In genomic region chr10:82150123-82150900, GRCh38 we compare ENCODE assay signal across 10 cellular contexts.
DNase-seq lines count a peak whose midpoint lies in the region; FAIRE-seq and TF ChIP-seq lines count a peak whose summit lies in the region.
"Had no signal": no experiment of that assay in that cellular context is flagged by ENCODE, and none has a peak within 500 bp of the region (broad histone marks: within the 10 kb centered on the region; RNA-seq: fewer than 3 reads in every experiment).

No MANE protein-coding gene starts in this region.

- H2AK5ac ChIP-seq in mesenchymal stem cell (ENCODE audit: low read length, severe bottlenecking): no peak overlapping the region

- no peaks in the 10 kb centered on the region for H3K4me1 ChIP-seq in DOHH2 (ENCODE audit: control insufficient read depth, low read length)
- no peaks in the 10 kb centered on the region for H3K4me1 ChIP-seq in mesenchymal stem cell (ENCODE audit: control insufficient read depth, insufficient read depth, low read depth, low read length)
- H3K4me1 ChIP-seq: uterus had no signal

- peak; percentile 13 for DNase-seq in astrocyte of the hippocampus (ENCODE audit: low read depth, low spot score)
- DNase-seq in mesenchymal stem cell: peak; percentile 52
- no peak for DNase-seq in immature natural killer cell
- no peak for DNase-seq in GM19239 (ENCODE audit: insufficient read length, low spot score)
- DNase-seq in GOT3 (lab: John Stamatoyannopoulos, UW): no peak
- DNase-seq in NCI-H2029 treated with DMSO at 0.1 percent for 48 hours (lab: John Stamatoyannopoulos, UW): no peak
- DNase-seq: uterus had no signal

- H3K36me3 Mint-ChIP-seq in immature natural killer cell: no peaks in the 10 kb centered on the region

- no peak overlapping the region for H3K18ac ChIP-seq in mesenchymal stem cell (ENCODE audit: low read depth in 1 of 2, low read length in 2 of 2)

- no peaks in the 10 kb centered on the region for H3K79me2 ChIP-seq in DOHH2 (ENCODE audit: control insufficient read depth, low read length)

- no peaks in the 10 kb centered on the region for H4K20me1 ChIP-seq in DOHH2 (ENCODE audit: control insufficient read depth, insufficient read depth, low read depth, low read length)

- H3K9me3 Mint-ChIP-seq in immature natural killer cell: peaks cover 6 to 42% (median 12%) of the 10 kb centered on the region in 6 donors

- H3K27ac Mint-ChIP-seq in immature natural killer cell: no peak overlapping the region

- H3K4me3 ChIP-seq in DOHH2 (ENCODE audit: low read length): no peak overlapping the region
- H3K4me3 ChIP-seq in mesenchymal stem cell (ENCODE audit: insufficient read depth in 1 of 2, low read depth in 1 of 2, low read length in 2 of 2): no peak overlapping the region
- H3K4me3 ChIP-seq: uterus had no signal

- no peak overlapping the region for H2AFZ ChIP-seq in mesenchymal stem cell (ENCODE audit: low read depth, low read length)

- peak overlapping the region in 1 of 2 experiments; percentile 60 for H3K14ac ChIP-seq in mesenchymal stem cell (ENCODE audit: low read length in 2 of 2)

- no peak overlapping the region for H3K23ac ChIP-seq in mesenchymal stem cell (ENCODE audit: low read length in 2 of 2)

- FAIRE-seq in GM19239 (lab: Jason Lieb, UNC): no peak

- H3K27me3 Mint-ChIP-seq in immature natural killer cell (ENCODE audit: low read depth in 3 of 3): peaks cover 0 to 2% (median 0%) of the 10 kb centered on the region in 3 donors

- no peak overlapping the region for H4K8ac ChIP-seq in mesenchymal stem cell (ENCODE audit: low read length)

- peak; percentile 42 for TF ChIP-seq CTCF in DOHH2 (IDR thresholded peaks at IDR 0.05; ENCODE audit: low read depth, low read length, poor library complexity, severe bottlenecking)

- H3F3A ChIP-seq in DOHH2 (ENCODE audit: control insufficient read depth, insufficient read depth): no peaks in the 10 kb centered on the region

- H3K9me3 ChIP-seq in DOHH2 (ENCODE audit: control insufficient read depth, insufficient read depth, low read length) (no peaks in the 10 kb centered on the region), mesenchymal stem cell (ENCODE audit: control insufficient read depth, low read length) (no peaks in the 10 kb centered on the region)
- H3K9me3 ChIP-seq: uterus had no signal

- H3K4me3 Mint-ChIP-seq in immature natural killer cell: no peak overlapping the region

- no peaks in the 10 kb centered on the region for H3K79me1 ChIP-seq in mesenchymal stem cell (replicated peaks; ENCODE audit: low read length, poor library complexity, severe bottlenecking)

- H3K36me3 ChIP-seq in DOHH2 (ENCODE audit: control insufficient read depth, low read length): no peaks in the 10 kb centered on the region
- no peaks in the 10 kb centered on the region for H3K36me3 ChIP-seq in mesenchymal stem cell (ENCODE audit: control insufficient read depth in 1 of 2, insufficient read depth in 2 of 2, low read depth in 1 of 2, low read length in 2 of 2)
- H3K36me3 ChIP-seq: uterus had no signal

- TF ChIP-seq EP300 in Ishikawa (IDR thresholded peaks at IDR 0.05; ENCODE audit: borderline replicate concordance): no peak

- no peak overlapping the region for H2BK12ac ChIP-seq in mesenchymal stem cell (ENCODE audit: low read length in 2 of 2)

- no peaks in the 10 kb centered on the region for H3K4me1 Mint-ChIP-seq in immature natural killer cell

- TF ChIP-seq RAD21 in Ishikawa (IDR thresholded peaks at IDR 0.05; ENCODE audit: low read depth): 0 out of 2 replicates have a peak, but pooled peaks have one; percentile 14

- no peak overlapping the region for H3K9ac ChIP-seq in mesenchymal stem cell (ENCODE audit: low read length)

- H2BK5ac ChIP-seq in mesenchymal stem cell (ENCODE audit: low read depth, low read length, poor library complexity, severe bottlenecking): no peak overlapping the region

- H3K9me2 ChIP-seq in DOHH2 (replicated peaks; ENCODE audit: control insufficient read depth, low read length): no peaks in the 10 kb centered on the region

- H2BK15ac ChIP-seq in mesenchymal stem cell (ENCODE audit: low read depth, poor library complexity, severe bottlenecking): no peak overlapping the region

- no peaks in the 10 kb centered on the region for H3K27me3 ChIP-seq in DOHH2 (ENCODE audit: control insufficient read depth, low read length)
- no peaks in the 10 kb centered on the region for H3K27me3 ChIP-seq in mesenchymal stem cell (ENCODE audit: control insufficient read depth in 1 of 2, insufficient read depth in 1 of 2, low read length in 2 of 2)
- H3K27me3 ChIP-seq: uterus had no signal

- 39% methylated on average over 8 of the region's 9 CpGs for WGBS in mesenchymal stem cell

- H3K4ac ChIP-seq in mesenchymal stem cell (ENCODE audit: low read depth in 1 of 2, low read length in 2 of 2): no peak overlapping the region

- H3K4me2 ChIP-seq in DOHH2 (ENCODE audit: low read length): no peak overlapping the region
- no peak overlapping the region for H3K4me2 ChIP-seq in mesenchymal stem cell (ENCODE audit: low read length, poor library complexity, severe bottlenecking)

- H4K91ac ChIP-seq in mesenchymal stem cell (ENCODE audit: low read length): no peak overlapping the region

- H2BK120ac ChIP-seq in mesenchymal stem cell (ENCODE audit: low read depth, low read length): no peak overlapping the region

- H3K27ac ChIP-seq in DOHH2 (ENCODE audit: low read depth, low read length) (no peak overlapping the region), mesenchymal stem cell (ENCODE audit: low read length, poor library complexity, severe bottlenecking) (no peak overlapping the region)
- H3K27ac ChIP-seq: HL-60, uterus had no signal

TF ChIP-seq in Ishikawa, 13 proteins besides CTCF, POLR2A, EP300 and RAD21:
- TF ChIP-seq ZBTB7A (IDR thresholded peaks at IDR 0.05; ENCODE audit: low read depth) (no peak), USF1 (IDR thresholded peaks at IDR 0.05) (no peak), EGR1 (IDR thresholded peaks at IDR 0.05) (no peak), TEAD4 (IDR thresholded peaks at IDR 0.05) (no peak), FOXM1 (IDR thresholded peaks at IDR 0.05; ENCODE audit: borderline replicate concordance, low read depth) (no peak), CEBPB (IDR thresholded peaks at IDR 0.05) (no peak)

Comparison
In these comparisons a context has a peak if more than half of its experiments do, and no peak if none do; other contexts are left out.
1. DNase-seq: peak in astrocyte of the hippocampus (single experiment) and mesenchymal stem cell (single experiment); none in immature natural killer cell (0 of 3), GM19239 (single experiment), GOT3 (single experiment) and NCI-H2029 treated with DMSO at 0.1 percent for 48 hours (single experiment).